In genomic region chr7:24407965-24408364, GRCh38 we compare ENCODE assay signal across 28 cellular contexts.
"Had no signal": no experiment of that assay in that cellular context is flagged by ENCODE, and none has a peak within 500 bp of the region (broad histone marks: within the 10 kb centered on the region; RNA-seq: fewer than 3 reads in every experiment).

No MANE protein-coding gene starts in this region.

- H3K4me3 Mint-ChIP-seq: natural killer cell; nephron; neural progenitor cell; stimulated activated effector memory CD8-positive, alpha-beta T cell treated with anti-CD3 and anti-CD28 coated beads, Interleukin-12 subunit alpha, Interleukin-12 subunit beta, amount 100 ng/mL, for 72 hours; stimulated activated naive B cell treated with anti-CD40 and anti-IgM and Interleukin-4, amounts not matched to agents 10 μg/mL and 1 μg/mL and 100 μg/mL, for 72 hours; stimulated activated naive CD8-positive, alpha-beta T cell treated with anti-CD3 and anti-CD28 coated beads, Interleukin-15, Interleukin-2, amounts not matched to agents 100 ng/mL and 50 ng/mL, for 24 hours had no signal

- H3K79me2 ChIP-seq: parathyroid adenoma had no signal

- H3K4me1 ChIP-seq: parathyroid adenoma, psoas muscle, right lobe of liver, sigmoid colon, stomach, thyroid gland, tibial nerve, upper lobe of left lung, vagina had no signal

- H3K27me3 ChIP-seq: neural progenitor cell, ovary, right lobe of liver, sigmoid colon, stomach, thyroid gland, tibial nerve, upper lobe of left lung, vagina had no signal

- H3K36me3 ChIP-seq: neural progenitor cell, ovary, right lobe of liver, sigmoid colon, stomach, thoracic aorta, thyroid gland, tibial nerve, upper lobe of left lung, vagina had no signal

- H3K4me2 ChIP-seq: neural progenitor cell had no signal

- H3K27me3 Mint-ChIP-seq: stimulated activated naive B cell treated with anti-CD40 and anti-IgM and Interleukin-4, amounts not matched to agents 10 μg/mL and 1 μg/mL and 100 μg/mL, for 72 hours had no signal

- H3K27ac Mint-ChIP-seq: natural killer cell; nephron; neural progenitor cell; progenitor cell of endocrine pancreas; stimulated activated effector memory CD8-positive, alpha-beta T cell treated with anti-CD3 and anti-CD28 coated beads, Interleukin-12 subunit alpha, Interleukin-12 subunit beta, amount 100 ng/mL, for 72 hours; stimulated activated naive B cell treated with anti-CD40 and anti-IgM and Interleukin-4, amounts not matched to agents 10 μg/mL and 1 μg/mL and 100 μg/mL, for 72 hours; stimulated activated naive CD8-positive, alpha-beta T cell treated with anti-CD3 and anti-CD28 coated beads, Interleukin-15, Interleukin-2, amounts not matched to agents 100 ng/mL and 50 ng/mL, for 24 hours had no signal

- H3K36me3 Mint-ChIP-seq: natural killer cell; neural progenitor cell; stimulated activated effector memory CD8-positive, alpha-beta T cell treated with anti-CD3 and anti-CD28 coated beads, Interleukin-12 subunit alpha, Interleukin-12 subunit beta, amount 100 ng/mL, for 72 hours; stimulated activated naive B cell treated with anti-CD40 and anti-IgM and Interleukin-4, amounts not matched to agents 10 μg/mL and 1 μg/mL and 100 μg/mL, for 72 hours had no signal

- H3K9me3 Mint-ChIP-seq: natural killer cell; neural progenitor cell; stimulated activated naive B cell treated with anti-CD40 and anti-IgM and Interleukin-4, amounts not matched to agents 10 μg/mL and 1 μg/mL and 100 μg/mL, for 72 hours; stimulated activated naive CD8-positive, alpha-beta T cell treated with anti-CD3 and anti-CD28 coated beads, Interleukin-15, Interleukin-2, amounts not matched to agents 100 ng/mL and 50 ng/mL, for 24 hours had no signal

- ATAC-seq: natural killer cell; psoas muscle; right cardiac atrium; right lobe of liver; stimulated activated effector memory CD8-positive, alpha-beta T cell treated with anti-CD3 and anti-CD28 coated beads, Interleukin-12 subunit alpha, Interleukin-12 subunit beta, amount 100 ng/mL, for 72 hours; stimulated activated naive B cell treated with anti-CD40 and anti-IgM and Interleukin-4, amounts not matched to agents 10 μg/mL and 1 μg/mL and 100 μg/mL, for 72 hours had no signal

- H3K4me3 ChIP-seq: neural progenitor cell, ovary, psoas muscle, right lobe of liver, sigmoid colon, stomach, thoracic aorta, thyroid gland, tibial nerve, upper lobe of left lung, vagina had no signal

- DNase-seq: natural killer cell; occipital lobe; ovary; posterior cingulate gyrus; psoas muscle; right cardiac atrium; right lobe of liver; sigmoid colon; small intestine; stimulated activated CD4-positive, alpha-beta T cell treated with anti-CD3 and anti-CD28 coated beads, Interleukin-15, amount 100 ng/mL, for 24 hours; stimulated activated CD4-positive, alpha-beta T cell treated with anti-CD3 and anti-CD28 coated beads, Interleukin-2, amount 100 ng/mL, for 24 hours; stimulated activated CD4-positive, alpha-beta T cell treated with anti-CD3 and anti-CD28 coated beads, Interleukin-2, amount 100 ng/mL, for 48 hours; stimulated activated CD4-positive, alpha-beta T cell treated with anti-CD3 and anti-CD28 coated beads, Interleukin-4, amount 100 ng/mL, for 24 hours; stimulated activated naive B cell treated with anti-CD40 and anti-IgM and Interleukin-4, amounts not matched to agents 10 μg/mL and 1 μg/mL and 100 μg/mL, for 72 hours; stimulated activated naive CD4-positive, alpha-beta T cell treated with Interleukin-2 at 50 U/mL for 16 hours; stomach; thyroid gland; trophoblast cell; upper lobe of left lung had no signal

- H3K9ac ChIP-seq: neural progenitor cell, parathyroid adenoma had no signal

- H3K27ac ChIP-seq: neural progenitor cell, ovary, parathyroid adenoma, psoas muscle, right lobe of liver, sigmoid colon, stomach, thoracic aorta, thyroid gland, tibial nerve, upper lobe of left lung, vagina had no signal

- H3K9me3 ChIP-seq: ovary, psoas muscle, right lobe of liver, sigmoid colon, stomach, thoracic aorta, thyroid gland, tibial nerve, upper lobe of left lung, vagina had no signal

- H2AFZ ChIP-seq: neural progenitor cell, parathyroid adenoma had no signal
